ENCODE assay signal across 9 cellular contexts in the genomic region with DNA sequence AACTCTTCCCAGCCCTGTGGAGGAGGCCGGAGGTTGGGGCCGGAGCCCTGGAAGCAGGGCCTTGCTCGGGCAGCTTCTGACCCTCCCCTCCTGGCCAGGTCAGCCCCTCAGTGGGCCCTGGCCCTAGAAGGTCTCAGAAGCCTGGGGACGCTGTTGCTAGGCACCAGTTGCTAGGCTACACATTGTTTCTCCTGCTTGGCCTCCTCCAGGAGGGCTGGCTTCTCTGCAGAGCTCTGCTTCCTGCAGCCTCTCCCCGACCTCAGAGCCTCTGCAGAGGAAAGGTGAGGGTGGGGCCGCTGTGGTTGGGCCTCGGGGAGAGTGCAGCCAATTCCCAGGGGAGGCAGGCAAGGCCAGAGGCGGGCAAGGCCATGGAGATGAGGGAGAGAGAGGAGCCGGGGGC. TPM values are rescaled to one million over a fixed set of nuclear protein-coding genes. Genes with fewer than 3 reads are reported as not detected.
DNase-seq lines count a peak whose midpoint lies in the region; ATAC-seq and TF ChIP-seq lines count a peak whose summit lies in the region.
"Had no signal": no experiment of that assay in that cellular context is flagged by ENCODE, and none has a peak within 500 bp of the region (broad histone marks: within the 10 kb centered on the region; RNA-seq: fewer than 3 reads in every experiment).

No MANE protein-coding gene starts in this region.

- H3K27me3 Mint-ChIP-seq in Caco-2 (ENCODE audit: insufficient read depth, unreplicated experiment) (no peaks in the 10 kb centered on the region), osteocyte (ENCODE audit: unreplicated experiment) (peaks cover 11% of the 10 kb centered on the region)

- ATAC-seq in RWPE2 (ENCODE audit: low read depth) (peak; percentile 43; the same call in 2 of the 3 replicates), GM19395 (IDR thresholded peaks at IDR 0.05; ENCODE audit: unreplicated experiment) (no peak), HG03039 (IDR thresholded peaks at IDR 0.05; ENCODE audit: unreplicated experiment) (no peak)

- CTCF ChIA-PET in Caco-2 (lab: Charles Lee), result interaction anchor here (1.4 kb wide), 1 partner anchor 36 kb away, joined by 5 read pairs; no protein-coding TSS in a partner anchor

- no peaks in the 10 kb centered on the region for H3K9me3 Mint-ChIP-seq in Caco-2 (ENCODE audit: unreplicated experiment)
- no peaks in the 10 kb centered on the region for H3K9me3 Mint-ChIP-seq in osteocyte (ENCODE audit: unreplicated experiment)

- H3K36me3 ChIP-seq in Caco-2 (ENCODE audit: control insufficient read depth, insufficient read depth, low read length) (no peaks in the 10 kb centered on the region), RWPE2 (ENCODE audit: low read depth) (no peaks in the 10 kb centered on the region), MG63 (no peaks in the 10 kb centered on the region)

- H3K4me3 Mint-ChIP-seq in Caco-2 (ENCODE audit: unreplicated experiment) (no peak overlapping the region), osteocyte (ENCODE audit: unreplicated experiment) (no peak overlapping the region)

- peak; percentile 55 to 64 for DNase-seq in Caco-2
- peak; percentile 13 for DNase-seq in LHCN-M2 (ENCODE audit: low read depth)
- no peak for DNase-seq in RWPE2 (ENCODE audit: low spot score)
- peak; percentile 75 for DNase-seq in iPS DF 19.7 (ENCODE audit: low read depth, low spot score)
- no peak for DNase-seq in osteocyte (ENCODE audit: extremely low spot score, unreplicated experiment)
- DNase-seq in MG63, result no peak

- H3K27me3 ChIP-seq in Caco-2 (replicated peaks; ENCODE audit: control insufficient read depth, insufficient read depth, low read length) (no peaks in the 10 kb centered on the region), RWPE2 (ENCODE audit: insufficient read depth, poor library complexity, severe bottlenecking) (no peaks in the 10 kb centered on the region), MG63 (no peaks in the 10 kb centered on the region)

- no peaks in the 10 kb centered on the region for H3K9me3 ChIP-seq in Caco-2
- H3K9me3 ChIP-seq in RWPE2 (ENCODE audit: severe bottlenecking), result no peaks in the 10 kb centered on the region
- no peaks in the 10 kb centered on the region for H3K9me3 ChIP-seq in MG63

- H3K36me3 Mint-ChIP-seq in Caco-2 (ENCODE audit: insufficient read depth, unreplicated experiment) (no peaks in the 10 kb centered on the region), osteocyte (ENCODE audit: unreplicated experiment) (no peaks in the 10 kb centered on the region)

- no TSS peak for BruUV-seq in Caco-2 (replicated peaks; lab: Mats Ljungman, UMichigan)

- POLR2A ChIA-PET in Caco-2 (lab: Charles Lee), result no interaction called here

- H3K4me1 ChIP-seq in Caco-2, result peaks cover 12% of the 10 kb centered on the region
- H3K4me1 ChIP-seq in RWPE2 (ENCODE audit: insufficient read depth, poor library complexity, severe bottlenecking), result no peaks in the 10 kb centered on the region

- TF ChIP-seq CTCF in Caco-2 (IDR thresholded peaks at IDR 0.05; ENCODE audit: insufficient read depth in 1 of 2, low read depth in 1 of 2, low read length in 1 of 2, severe bottlenecking in 1 of 2, unreplicated experiment in 1 of 2) (no peak), RWPE2 (IDR thresholded peaks at IDR 0.05; ENCODE audit: poor library complexity, severe bottlenecking) (no peak), osteocyte (IDR thresholded peaks at IDR 0.05) (no peak)

- H3K27ac Mint-ChIP-seq in Caco-2 (ENCODE audit: unreplicated experiment) (no peak overlapping the region), osteocyte (ENCODE audit: unreplicated experiment) (no peak overlapping the region)

- H3K4me3 ChIP-seq in Caco-2 (ENCODE audit: low read depth, low read length) (no peak overlapping the region), RWPE2 (ENCODE audit: severe bottlenecking) (no peak overlapping the region), MG63 (no peak overlapping the region)
- H3K4me3 ChIP-seq: skin epidermis had no signal

- intact Hi-C loops in Caco-2 (cut with micrococcal nuclease; ENCODE audit: unreplicated experiment), result no loop called here

- H3K4me1 Mint-ChIP-seq in Caco-2 (ENCODE audit: low read depth, unreplicated experiment), result peaks cover 11% of the 10 kb centered on the region
- H3K4me1 Mint-ChIP-seq in osteocyte (ENCODE audit: unreplicated experiment), result peaks cover 1% of the 10 kb centered on the region

- H3K27ac ChIP-seq in RWPE2 (ENCODE audit: poor library complexity, severe bottlenecking), result no peak overlapping the region
- H3K27ac ChIP-seq: skin epidermis had no signal

RNA-seq across cellular contexts. Expression of a gene that starts 27.6 kb away (rescaled TPM):
- total RNA-seq in Caco-2 (2022) (0.34 TPM in 1 of 2 replicates, not detected in the other), LHCN-M2 (2014; rRNA removed) (not detected in 2 replicates), osteocyte (not detected in 2 replicates)
- not detected for polyA plus RNA-seq in LHCN-M2 (2012)
- 1.0 and 1.3 TPM in 2 replicates for total RNA-seq in MG63 (2014; rRNA removed; shearing (Covaris generic); ENCODE audit: low replicate concordance)

RNA-seq across cellular contexts. Expression of a gene that starts 51.0 kb away (rescaled TPM):
- total RNA-seq in Caco-2 (2022) (49.2 and 52.1 TPM in 2 replicates), LHCN-M2 (2014; rRNA removed) (26.2 and 38.2 TPM in 2 replicates), osteocyte (35.7 and 40.5 TPM in 2 replicates)
- polyA plus RNA-seq in LHCN-M2 (2012), result 43.0 TPM
- 18.2 and 35.5 TPM in 2 replicates for total RNA-seq in MG63 (2014; rRNA removed; shearing (Covaris generic); ENCODE audit: low replicate concordance)

RNA-seq across cellular contexts. Expression of a gene that starts 51.2 kb away (rescaled TPM):
- total RNA-seq in Caco-2 (2022) (123 and 128 TPM in 2 replicates), LHCN-M2 (2014; rRNA removed) (38.9 and 45.2 TPM in 2 replicates), osteocyte (80.0 and 82.7 TPM in 2 replicates)
- polyA plus RNA-seq in LHCN-M2 (2012), result 34.9 TPM
- total RNA-seq in MG63 (2014; rRNA removed; shearing (Covaris generic); ENCODE audit: low replicate concordance), result 26.0 and 40.3 TPM in 2 replicates

Comparison
In these comparisons a context has a peak if more than half of its experiments do, and no peak if none do; other contexts are left out.
1. DNase-seq: peak in Caco-2 (2 of 2), LHCN-M2 (single experiment) and iPS DF 19.7 (single experiment); none in RWPE2 (single experiment), osteocyte (single experiment) and MG63 (single experiment).